ENCODE assay signal across 8 cellular contexts in genomic region chr9:136806631-136807201, GRCh38. TPM values are rescaled to one million over a fixed set of nuclear protein-coding genes. Genes with fewer than 3 reads are reported as not detected.
DNase-seq lines count a peak whose midpoint lies in the region; ATAC-seq and TF ChIP-seq lines count a peak whose summit lies in the region.

No MANE protein-coding gene starts in this region.

- peaks cover 51% of the 10 kb centered on the region for H3K79me2 ChIP-seq in DOHH2 (ENCODE audit: control insufficient read depth, low read length)

- no peaks in the 10 kb centered on the region for H3K9me2 ChIP-seq in DOHH2 (replicated peaks; ENCODE audit: control insufficient read depth, low read length)

- H3K27me3 ChIP-seq in DOHH2 (ENCODE audit: control insufficient read depth, low read length) (peaks cover 7% of the 10 kb centered on the region; the same call in 1 of the 2 replicates), SJSA1 (replicated peaks) (peaks cover 5% of the 10 kb centered on the region; the same call in 1 of the 2 replicates)

- H3F3A ChIP-seq in DOHH2 (ENCODE audit: control insufficient read depth, insufficient read depth) = no peaks in the 10 kb centered on the region

- H3K9me3 ChIP-seq in DOHH2 (ENCODE audit: control insufficient read depth, insufficient read depth, low read length) = no peaks in the 10 kb centered on the region
- no peaks in the 10 kb centered on the region for H3K9me3 ChIP-seq in SJSA1 (replicated peaks)

- intact Hi-C loops in lower leg skin (cut with DNase I; ENCODE audit: low total_unique reads) = no loop called here

- no peak for TF ChIP-seq POLR2A in lower leg skin (IDR thresholded peaks at IDR 0.05)

- H3K4me3 Mint-ChIP-seq in progenitor cell of endocrine pancreas (ENCODE audit: low read depth) = peak overlapping the region; percentile 84

- peaks cover 7% of the 10 kb centered on the region for H3K36me3 Mint-ChIP-seq in progenitor cell of endocrine pancreas (ENCODE audit: insufficient read depth)

- H3K36me3 ChIP-seq in DOHH2 (ENCODE audit: control insufficient read depth, low read length) (peaks cover 51% of the 10 kb centered on the region), SJSA1 (peaks cover 33% of the 10 kb centered on the region)

- no peak overlapping the region for H3K27ac Mint-ChIP-seq in progenitor cell of endocrine pancreas

- H4K20me1 ChIP-seq in DOHH2 (ENCODE audit: control insufficient read depth, insufficient read depth, low read depth, low read length) = peaks cover 8% of the 10 kb centered on the region

- DNase-seq in SJSA1 (ENCODE audit: low read depth in 1 of 2, low spot score in 2 of 2) (no peak), fibroblast of mammary gland (ENCODE audit: low read depth) (no peak), progenitor cell of endocrine pancreas (ENCODE audit: low spot score, unreplicated experiment) (no peak), NCI-H2196 (lab: John Stamatoyannopoulos, UW; ENCODE audit: unreplicated experiment) (no peak), lower leg skin (ENCODE audit: low spot score in 2 of 2) (no peak)

- H3K27ac ChIP-seq in DOHH2 (ENCODE audit: low read depth, low read length) = no peak overlapping the region
- H3K27ac ChIP-seq in SJSA1 = no peak overlapping the region

- 53 to 57% methylated on average over 24 to 25 of the region's 25 CpGs for WGBS in lower leg skin, 2 donors

- H3K27me3 Mint-ChIP-seq in progenitor cell of endocrine pancreas = no peaks in the 10 kb centered on the region

- peak overlapping the region; percentile 92 for H3K4me2 ChIP-seq in DOHH2 (ENCODE audit: low read length)

- H3K4me1 Mint-ChIP-seq in progenitor cell of endocrine pancreas (ENCODE audit: low read depth) = peaks cover 24% of the 10 kb centered on the region

- no peak for ATAC-seq in HG03135 (IDR thresholded peaks at IDR 0.05; ENCODE audit: unreplicated experiment)
- ATAC-seq in HG02981 (IDR thresholded peaks at IDR 0.05; ENCODE audit: unreplicated experiment) = no peak

- H3K4me1 ChIP-seq in DOHH2 (ENCODE audit: control insufficient read depth, low read length) (peaks cover 29% of the 10 kb centered on the region), SJSA1 (replicated peaks) (peaks cover 15% of the 10 kb centered on the region)

- no peaks in the 10 kb centered on the region for H3K9me3 Mint-ChIP-seq in progenitor cell of endocrine pancreas (ENCODE audit: low read depth)

- H3K4me3 ChIP-seq in DOHH2 (ENCODE audit: low read length) (peak overlapping the region; percentile 88), SJSA1 (peak overlapping the region; percentile 98), fibroblast of mammary gland (ENCODE audit: control insufficient read depth, low read depth, low read length) (peak overlapping the region; percentile 71), lower leg skin (ENCODE audit: low read depth, poor library complexity, severe bottlenecking) (no peak overlapping the region)

- TF ChIP-seq CTCF in DOHH2 (IDR thresholded peaks at IDR 0.05; ENCODE audit: low read depth, low read length, poor library complexity, severe bottlenecking) (no peak), fibroblast of mammary gland (conservative IDR thresholded peaks at IDR 0.05; ENCODE audit: control insufficient read depth, insufficient read depth, low read depth, low read length) (no peak), progenitor cell of endocrine pancreas (IDR thresholded peaks at IDR 0.05; ENCODE audit: unreplicated experiment) (no peak), lower leg skin (IDR thresholded peaks at IDR 0.05) (no peak)

RNA-seq across cellular contexts. Expression of gene RABL6, which starts 1.0 kb away (rescaled TPM):
- total RNA-seq in SJSA1 (2014; rRNA removed; shearing (Covaris generic)) = 57.5 and 97.2 TPM in 2 replicates
- 129 and 130 TPM in 2 replicates for total RNA-seq in progenitor cell of endocrine pancreas
- total RNA-seq in lower leg skin = 10 to 100 TPM; 47.8 to 75.1 (median 55.5) TPM

RNA-seq across cellular contexts. Expression of gene CCDC183, which starts 10.6 kb away (rescaled TPM):
- 0.16 TPM in 1 of 2 replicates, not detected in the other for total RNA-seq in SJSA1 (2014; rRNA removed; shearing (Covaris generic))
- total RNA-seq in progenitor cell of endocrine pancreas = 9.0 and 9.5 TPM in 2 replicates
- total RNA-seq in lower leg skin = 1 to 10 TPM in 3 of 4 donors, under 1 TPM in 1; 0.37 to 9.1 (median 2.0) TPM

RNA-seq across cellular contexts. Expression of gene TMEM141, which starts 15.6 kb away (rescaled TPM):
- 33.5 and 44.6 TPM in 2 replicates for total RNA-seq in SJSA1 (2014; rRNA removed; shearing (Covaris generic))
- total RNA-seq in progenitor cell of endocrine pancreas (57.8 and 62.2 TPM in 2 replicates), lower leg skin (100 to 1,000 TPM in 2 of 4 donors, 10 to 100 TPM in 2; 67.7 to 120 (median 91.3) TPM)

RNA-seq across cellular contexts. Expression of gene AJM1, which starts 35.6 kb away (rescaled TPM):
- 0.11 and 0.16 TPM in 2 replicates for total RNA-seq in SJSA1 (2014; rRNA removed; shearing (Covaris generic))
- total RNA-seq in progenitor cell of endocrine pancreas (5.1 and 5.8 TPM in 2 replicates), lower leg skin (1 to 10 TPM; 1.4 to 2.9 (median 1.6) TPM)

RNA-seq across cellular contexts. Expression of gene LCN15, which starts 42.4 kb away (rescaled TPM):
- not detected in 2 replicates for total RNA-seq in SJSA1 (2014; rRNA removed; shearing (Covaris generic))
- total RNA-seq in progenitor cell of endocrine pancreas (not detected in 2 replicates), lower leg skin (not detected)
